22 cellular contexts compared by ENCODE assay signal in genomic region chrX:94751611-94752010, GRCh38.
A peak's percentile ranks its signal among the peaks of the same experiment; 100 is the strongest.
DNase-seq lines count a peak whose midpoint lies in the region; ATAC-seq and TF ChIP-seq lines count a peak whose summit lies in the region.
"Had no signal": no experiment of that assay in that cellular context is flagged by ENCODE, and none has a peak within 500 bp of the region (broad histone marks: within the 10 kb centered on the region; RNA-seq: fewer than 3 reads in every experiment).

No MANE protein-coding gene starts in this region.

- no peak overlapping the region for H3K9ac ChIP-seq in endodermal cell (ENCODE audit: extremely low read depth, low read length, poor library complexity, severe bottlenecking)
- H3K9ac ChIP-seq in GM23248, result no peak overlapping the region

- no peaks in the 10 kb centered on the region for H3K9me2 ChIP-seq in GM23248 (ENCODE audit: insufficient read depth)

- peak overlapping the region; percentile 62 for H3K27ac Mint-ChIP-seq in endodermal cell
- H3K27ac Mint-ChIP-seq: CD4-positive, alpha-beta memory T cell; stimulated activated naive CD8-positive, alpha-beta T cell treated with anti-CD3 and anti-CD28 coated beads, Interleukin-15, Interleukin-2, amounts not matched to agents 100 ng/mL and 50 ng/mL, for 24 hours had no signal

- no peaks in the 10 kb centered on the region for H3K4me1 ChIP-seq in endodermal cell (ENCODE audit: control insufficient read depth, insufficient read depth, low read length)
- no peaks in the 10 kb centered on the region for H3K4me1 ChIP-seq in GM23248 (ENCODE audit: insufficient read depth)
- H3K4me1 ChIP-seq: body of pancreas, colonic mucosa, tibial nerve had no signal

- H3K27me3 Mint-ChIP-seq in endodermal cell (ENCODE audit: insufficient read depth), result no peaks in the 10 kb centered on the region
- H3K27me3 Mint-ChIP-seq: CD4-positive, alpha-beta memory T cell; stimulated activated naive CD8-positive, alpha-beta T cell treated with anti-CD3 and anti-CD28 coated beads, Interleukin-15, Interleukin-2, amounts not matched to agents 100 ng/mL and 50 ng/mL, for 24 hours had no signal

- in situ Hi-C loops in GM23248 (cut with MboI), result no loop called here

- no peak overlapping the region for H3K4me3 ChIP-seq in endodermal cell (ENCODE audit: low read length)
- H3K4me3 ChIP-seq in GM23248, result no peak overlapping the region
- H3K4me3 ChIP-seq: body of pancreas, colonic mucosa, K562, mucosa of descending colon, tibial nerve had no signal

- peaks cover 15% of the 10 kb centered on the region for H3K4me1 Mint-ChIP-seq in endodermal cell
- H3K4me1 Mint-ChIP-seq: CD4-positive, alpha-beta memory T cell had no signal

- H3K36me3 ChIP-seq in endodermal cell (ENCODE audit: control insufficient read depth, insufficient read depth, low read length) (no peaks in the 10 kb centered on the region), GM23248 (ENCODE audit: low read depth) (no peaks in the 10 kb centered on the region)
- H3K36me3 ChIP-seq: colonic mucosa, tibial nerve had no signal

- H3K9me3 Mint-ChIP-seq in endodermal cell, result peaks cover 8% of the 10 kb centered on the region
- H3K9me3 Mint-ChIP-seq: stimulated activated naive CD8-positive, alpha-beta T cell treated with anti-CD3 and anti-CD28 coated beads, Interleukin-15, Interleukin-2, amounts not matched to agents 100 ng/mL and 50 ng/mL, for 24 hours had no signal

- no peak overlapping the region for H3K4me2 ChIP-seq in GM23248 (ENCODE audit: unreplicated experiment)

- no peak overlapping the region for H3K4me3 Mint-ChIP-seq in endodermal cell
- H3K4me3 Mint-ChIP-seq: CD4-positive, alpha-beta memory T cell; stimulated activated naive CD8-positive, alpha-beta T cell treated with anti-CD3 and anti-CD28 coated beads, Interleukin-15, Interleukin-2, amounts not matched to agents 100 ng/mL and 50 ng/mL, for 24 hours had no signal

- H3F3A ChIP-seq in GM23248 (ENCODE audit: insufficient read depth), result no peaks in the 10 kb centered on the region

- H3K27ac ChIP-seq in 22Rv1 (no peak overlapping the region), endodermal cell (ENCODE audit: low read depth, low read length) (no peak overlapping the region), GM23248 (no peak overlapping the region)
- H3K27ac ChIP-seq: body of pancreas, colonic mucosa, tibial nerve had no signal

- ATAC-seq in GM19397 (IDR thresholded peaks at IDR 0.05; ENCODE audit: unreplicated experiment), result no peak
- ATAC-seq: body of pancreas, K562, mucosa of descending colon, Right ventricle myocardium inferior had no signal

- no peaks in the 10 kb centered on the region for H3K79me2 ChIP-seq in GM23248 (ENCODE audit: insufficient read depth)

- DNase-seq in GDM1 (lab: John Stamatoyannopoulos, UW) (peak; percentile 2), NAMALWA (ENCODE audit: low spot score) (peak; percentile 1), endodermal cell (peak; percentile 52), glomerular visceral epithelial cell (ENCODE audit: extremely low spot score) (no peak), GM23248 (no peak)
- DNase-seq in activated CD4-positive, alpha-beta T cell treated with anti-CD3 and anti-CD28 coated beads for 4 hours, result no peak
- DNase-seq: activated CD4-positive, alpha-beta T cell treated with anti-CD3 and anti-CD28 coated beads for 48 hours; body of pancreas; CD4-positive, alpha-beta memory T cell; colonic mucosa; mucosa of descending colon; NCI-H1048; NCI-H2081; NCI-H510A; stimulated activated CD4-positive, alpha-beta T cell treated with anti-CD3 and anti-CD28 coated beads, Interleukin-4, amount 100 ng/mL, for 1 hour; T-helper 1 cell had no signal

- H2AFZ ChIP-seq in GM23248, result no peak overlapping the region

- H3K27me3 ChIP-seq in endodermal cell (ENCODE audit: control insufficient read depth, insufficient read depth, low read length, poor library complexity, severe bottlenecking), result no peaks in the 10 kb centered on the region
- no peaks in the 10 kb centered on the region for H3K27me3 ChIP-seq in GM23248 (replicated peaks; ENCODE audit: insufficient read depth)
- H3K27me3 ChIP-seq: body of pancreas, colonic mucosa, tibial nerve had no signal

- TF ChIP-seq CTCF in 22Rv1 (IDR thresholded peaks at IDR 0.05), result peak; percentile 22; the same call in 1 of the 2 replicates
- peak; percentile 81 for TF ChIP-seq CTCF in endodermal cell (conservative IDR thresholded peaks at IDR 0.05)

- peaks cover 21% of the 10 kb centered on the region for H3K36me3 Mint-ChIP-seq in endodermal cell (ENCODE audit: low read depth)
- H3K36me3 Mint-ChIP-seq: CD4-positive, alpha-beta memory T cell had no signal

- no peaks in the 10 kb centered on the region for H4K20me1 ChIP-seq in GM23248 (ENCODE audit: insufficient read depth)

- peaks cover 7% of the 10 kb centered on the region for H3K9me3 ChIP-seq in endodermal cell (ENCODE audit: control insufficient read depth, low read length)
- no peaks in the 10 kb centered on the region for H3K9me3 ChIP-seq in GM23248 (ENCODE audit: low read depth)
- H3K9me3 ChIP-seq: body of pancreas, colonic mucosa, tibial nerve had no signal

Comparison
In these comparisons a context has a peak if more than half of its experiments do, and no peak if none do; other contexts are left out.
1. DNase-seq: peak in GDM1 (single experiment), NAMALWA (single experiment) and endodermal cell (single experiment); none in glomerular visceral epithelial cell (single experiment), GM23248 (single experiment) and activated CD4-positive, alpha-beta T cell treated with anti-CD3 and anti-CD28 coated beads for 4 hours (0 of 2).